Comparison of ENCODE assay signal across 21 cellular contexts in the genomic region with DNA sequence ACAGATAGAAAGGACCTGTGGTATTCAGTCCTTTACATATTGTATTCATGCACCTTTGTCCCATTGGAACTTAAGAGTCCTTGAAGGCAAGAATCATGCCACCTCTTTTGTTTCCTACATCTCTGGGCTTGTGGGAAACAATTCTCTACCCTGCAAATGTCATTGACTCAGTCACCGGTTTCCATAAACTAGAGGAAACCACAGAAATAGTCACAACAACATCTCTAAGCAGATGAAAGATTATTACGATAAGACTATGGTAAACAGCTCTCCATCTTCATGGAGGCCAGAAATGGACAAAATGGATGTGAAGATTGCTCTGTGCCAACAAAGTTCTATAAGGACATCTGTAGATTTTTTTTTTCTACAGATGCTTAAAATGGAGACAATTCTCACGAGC.
A peak's percentile ranks its signal among the peaks of the same experiment; 100 is the strongest.
DNase-seq lines count a peak whose midpoint lies in the region; ATAC-seq lines count a peak whose summit lies in the region.
"Had no signal": no experiment of that assay in that cellular context is flagged by ENCODE, and none has a peak within 500 bp of the region (broad histone marks: within the 10 kb centered on the region; RNA-seq: fewer than 3 reads in every experiment).

No MANE protein-coding gene starts in this region.

- H3K27ac Mint-ChIP-seq in activated T-cell treated with anti-CD3 and anti-CD28 coated beads, Interleukin-2, amount 50 U/mL, for 72 hours, result peak overlapping the region; percentile 1
- no peak overlapping the region for H3K27ac Mint-ChIP-seq in activated T-cell treated with anti-CD3 and anti-CD28 coated beads, Interleukin-2, amount 50 U/mL, for 24 hours
- H3K27ac Mint-ChIP-seq in stimulated activated naive CD8-positive, alpha-beta T cell treated with anti-CD3 and anti-CD28 coated beads, Interleukin-15, Interleukin-2, amounts not matched to agents 100 ng/mL and 50 ng/mL, for 24 hours, result peak overlapping the region; percentile 58
- H3K27ac Mint-ChIP-seq: naive B cell had no signal

- H3K4me3 Mint-ChIP-seq in activated T-cell treated with anti-CD3 and anti-CD28 coated beads, Interleukin-2, amount 50 U/mL, for 72 hours, result peak overlapping the region in 1 of 2 donors; percentile 26
- no peak overlapping the region for H3K4me3 Mint-ChIP-seq in activated T-cell treated with anti-CD3 and anti-CD28 coated beads, Interleukin-2, amount 50 U/mL, for 24 hours
- no peak overlapping the region for H3K4me3 Mint-ChIP-seq in stimulated activated naive CD8-positive, alpha-beta T cell treated with anti-CD3 and anti-CD28 coated beads, Interleukin-15, Interleukin-2, amounts not matched to agents 100 ng/mL and 50 ng/mL, for 24 hours
- H3K4me3 Mint-ChIP-seq: naive B cell had no signal

- DNase-seq in activated T-cell treated with anti-CD3 and anti-CD28 coated beads, Interleukin-2, amount 50 U/mL, for 72 hours, result no peak
- no peak for DNase-seq in activated T-cell treated with anti-CD3 and anti-CD28 coated beads, Interleukin-2, amount 50 U/mL, for 24 hours
- DNase-seq in RPMI7951 (ENCODE audit: low read depth) (peak; percentile 14), NCI-H226 (no peak), NCI-H345 treated with DMSO at 0.1 percent for 48 hours (lab: John Stamatoyannopoulos, UW; ENCODE audit: unreplicated experiment) (no peak)
- peak; percentile 14 for DNase-seq in central memory CD4-positive, alpha-beta T cell
- DNase-seq: activated gamma-delta T cell, aorta, caudate nucleus, DMS 273 treated with DMSO at 0.1 percent for 48 hours, gastrocnemius medialis, GF-D8, GOT3, naive B cell, NCI-H1048, NCI-H2029, right cardiac atrium, testis, WERI-Rb-1 had no signal

- H3K9me3 Mint-ChIP-seq in activated T-cell treated with anti-CD3 and anti-CD28 coated beads, Interleukin-2, amount 50 U/mL, for 72 hours, result peaks cover 4 to 6% of the 10 kb centered on the region in 2 donors
- H3K9me3 Mint-ChIP-seq in activated T-cell treated with anti-CD3 and anti-CD28 coated beads, Interleukin-2, amount 50 U/mL, for 24 hours, result peaks cover 3% of the 10 kb centered on the region
- H3K9me3 Mint-ChIP-seq in stimulated activated naive CD8-positive, alpha-beta T cell treated with anti-CD3 and anti-CD28 coated beads, Interleukin-15, Interleukin-2, amounts not matched to agents 100 ng/mL and 50 ng/mL, for 24 hours, result peaks cover 11% of the 10 kb centered on the region
- H3K9me3 Mint-ChIP-seq: naive B cell had no signal

- no peaks in the 10 kb centered on the region for H3K27me3 Mint-ChIP-seq in activated T-cell treated with anti-CD3 and anti-CD28 coated beads, Interleukin-2, amount 50 U/mL, for 72 hours (ENCODE audit: low read depth)
- H3K27me3 Mint-ChIP-seq in activated T-cell treated with anti-CD3 and anti-CD28 coated beads, Interleukin-2, amount 50 U/mL, for 24 hours, result no peaks in the 10 kb centered on the region
- no peaks in the 10 kb centered on the region for H3K27me3 Mint-ChIP-seq in stimulated activated naive CD8-positive, alpha-beta T cell treated with anti-CD3 and anti-CD28 coated beads, Interleukin-15, Interleukin-2, amounts not matched to agents 100 ng/mL and 50 ng/mL, for 24 hours

- H3K4me1 Mint-ChIP-seq in activated T-cell treated with anti-CD3 and anti-CD28 coated beads, Interleukin-2, amount 50 U/mL, for 72 hours (ENCODE audit: low read depth), result peaks cover 67% of the 10 kb centered on the region
- peaks cover 63% of the 10 kb centered on the region for H3K4me1 Mint-ChIP-seq in activated T-cell treated with anti-CD3 and anti-CD28 coated beads, Interleukin-2, amount 50 U/mL, for 24 hours (ENCODE audit: low read depth)
- peaks cover 74% of the 10 kb centered on the region for H3K4me1 Mint-ChIP-seq in stimulated activated naive CD8-positive, alpha-beta T cell treated with anti-CD3 and anti-CD28 coated beads, Interleukin-15, Interleukin-2, amounts not matched to agents 100 ng/mL and 50 ng/mL, for 24 hours (ENCODE audit: low read depth)

- peaks cover 4 to 6% of the 10 kb centered on the region in 2 donors for H3K36me3 Mint-ChIP-seq in activated T-cell treated with anti-CD3 and anti-CD28 coated beads, Interleukin-2, amount 50 U/mL, for 72 hours (ENCODE audit: insufficient read depth in 2 of 2)
- no peaks in the 10 kb centered on the region for H3K36me3 Mint-ChIP-seq in activated T-cell treated with anti-CD3 and anti-CD28 coated beads, Interleukin-2, amount 50 U/mL, for 24 hours (ENCODE audit: low read depth)
- H3K36me3 Mint-ChIP-seq in stimulated activated naive CD8-positive, alpha-beta T cell treated with anti-CD3 and anti-CD28 coated beads, Interleukin-15, Interleukin-2, amounts not matched to agents 100 ng/mL and 50 ng/mL, for 24 hours (ENCODE audit: low read depth), result no peaks in the 10 kb centered on the region
- H3K36me3 Mint-ChIP-seq: naive B cell had no signal

- ATAC-seq in activated T-cell treated with anti-CD3 and anti-CD28 coated beads, Interleukin-2, amount 50 U/mL, for 72 hours (replicated peaks in 1 of 2), result peak; percentile 77 to 83
- ATAC-seq in HG03039 (IDR thresholded peaks at IDR 0.05; ENCODE audit: unreplicated experiment), result no peak
- ATAC-seq: gastrocnemius medialis had no signal

Comparison
In these comparisons a context has a peak if more than half of its experiments do, and no peak if none do; other contexts are left out.
1. DNase-seq: peak in RPMI7951 (single experiment) and central memory CD4-positive, alpha-beta T cell (single experiment); none in activated T-cell treated with anti-CD3 and anti-CD28 coated beads, Interleukin-2, amount 50 U/mL, for 72 hours (0 of 2), activated T-cell treated with anti-CD3 and anti-CD28 coated beads, Interleukin-2, amount 50 U/mL, for 24 hours (single experiment), NCI-H226 (single experiment) and NCI-H345 treated with DMSO at 0.1 percent for 48 hours (single experiment).